1 cellular context compared by ENCODE assay signal in the genomic region with DNA sequence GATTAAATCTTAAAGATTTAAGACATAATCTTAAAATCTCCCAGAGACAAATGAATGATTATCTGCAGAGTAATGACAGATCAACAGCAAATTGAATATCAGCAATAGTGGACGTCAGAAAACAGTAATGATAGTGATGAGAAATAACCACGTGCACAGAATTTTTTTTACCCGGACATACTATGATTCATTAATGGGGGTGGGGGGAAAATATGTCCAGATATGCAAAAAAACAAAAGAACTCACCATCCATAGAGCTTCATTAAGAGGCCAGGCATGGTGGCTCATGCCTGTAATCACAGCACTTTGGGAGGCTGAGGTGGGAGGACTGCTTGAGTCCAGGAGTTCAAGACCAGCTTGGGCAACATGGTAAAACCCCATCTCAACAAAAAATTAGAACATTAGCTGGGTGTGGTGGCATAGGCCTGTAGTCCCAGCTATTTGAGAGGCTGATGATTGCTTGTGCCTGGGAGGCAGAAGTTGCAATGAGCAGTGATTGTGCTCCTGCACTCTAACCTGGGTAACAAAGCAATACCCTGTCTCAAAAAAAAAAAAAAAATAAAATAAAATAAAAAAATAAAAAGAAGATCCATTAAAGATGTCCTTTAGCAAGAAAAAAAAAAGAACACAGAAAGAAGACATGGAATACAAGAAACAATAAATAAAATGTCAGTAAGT.
A peak's percentile ranks its signal among the peaks of the same experiment; 100 is the strongest.
TF ChIP-seq lines count a peak whose summit lies in the region.

No MANE protein-coding gene starts in this region.

TF ChIP-seq in endothelial cell of umbilical vein, 7 proteins besides CTCF, POLR2A, EP300 and RAD21 (continued from another document):
- no peak for TF ChIP-seq POLR2AphosphoS5 (IDR thresholded peaks at IDR 0.05; ENCODE audit: insufficient read depth, low read depth, low read length)
- peak; percentile 4 for TF ChIP-seq FOS (IDR thresholded peaks at IDR 0.05; ENCODE audit: borderline replicate concordance, insufficient read depth, low read length)
- TF ChIP-seq GATA2 (IDR thresholded peaks at IDR 0.05; ENCODE audit: insufficient read depth, insufficient read length, low read depth, low read length), result no peak
